ENCODE assay signal across 8 cellular contexts in genomic region chr12:12714276-12715001, GRCh38. TPM values are rescaled to one million over a fixed set of nuclear protein-coding genes. Genes with fewer than 3 reads are reported as not detected.
DNase-seq lines count a peak whose midpoint lies in the region; ATAC-seq lines count a peak whose summit lies in the region.

No MANE protein-coding gene starts in this region.

- peaks cover 30 to 49% (median 42%) of the 10 kb centered on the region in 10 experiments for H3K4me1 ChIP-seq in BLaER1 treated with 17β-estradiol and CSF1 and Interleukin-3, amounts not matched to agents 10 nM and 100 nM
- H3K4me1 ChIP-seq in neuron (ENCODE audit: insufficient read depth, low read length): peaks cover 27% of the 10 kb centered on the region

- DNase-seq in NCI-H128 (lab: John Stamatoyannopoulos, UW; ENCODE audit: unreplicated experiment) (peak; percentile 56), ecto neural progenitor cell (ENCODE audit: low spot score) (no peak)
- peak; percentile 55 for DNase-seq in activated CD4-positive, alpha-beta T cell treated with anti-CD3 and anti-CD28 coated beads, Interleukin-2, amount 50 U/mL, for 1 hour

- peak overlapping the region; percentile 91 to 100 (median 99) for H3K27ac ChIP-seq in BLaER1 treated with 17β-estradiol and CSF1 and Interleukin-3, amounts not matched to agents 10 nM and 100 nM

- H4K20me1 ChIP-seq in BLaER1 treated with 17β-estradiol and CSF1 and Interleukin-3, amounts not matched to agents 10 nM and 100 nM: peaks cover 9 to 21% (median 18%) of the 10 kb centered on the region in 11 experiments; a peak in 13 of 22 replicates

- H3K9ac ChIP-seq in BLaER1 treated with 17β-estradiol and CSF1 and Interleukin-3, amounts not matched to agents 10 nM and 100 nM: peak overlapping the region; percentile 92 to 99 (median 97); a peak in 21 of 22 replicates

- ATAC-seq in GM19324 (IDR thresholded peaks at IDR 0.05; ENCODE audit: low FRiP score, unreplicated experiment) (peak; percentile 25), esophagus mucosa (peak; percentile 5), GM21528 (IDR thresholded peaks at IDR 0.05; ENCODE audit: low FRiP score, unreplicated experiment) (no peak)

- H3K9me3 ChIP-seq in BLaER1 treated with 17β-estradiol and CSF1 and Interleukin-3, amounts not matched to agents 10 nM and 100 nM (replicated peaks in 1 of 11): no peaks in the 10 kb centered on the region
- H3K9me3 ChIP-seq in neuron (ENCODE audit: low read length): no peaks in the 10 kb centered on the region

- peak overlapping the region; percentile 91 to 100 (median 96) for H3K4me2 ChIP-seq in BLaER1 treated with 17β-estradiol and CSF1 and Interleukin-3, amounts not matched to agents 10 nM and 100 nM

- H2AFZ ChIP-seq in neuron (ENCODE audit: low read depth, low read length): peak overlapping the region; percentile 39

- H3K27me3 ChIP-seq in BLaER1 treated with 17β-estradiol and CSF1 and Interleukin-3, amounts not matched to agents 10 nM and 100 nM: no peaks in the 10 kb centered on the region
- no peaks in the 10 kb centered on the region for H3K27me3 ChIP-seq in neuron (ENCODE audit: insufficient read depth, low read length)

- peak overlapping the region; percentile 67 to 99 (median 88) for H3K4me3 ChIP-seq in BLaER1 treated with 17β-estradiol and CSF1 and Interleukin-3, amounts not matched to agents 10 nM and 100 nM
- H3K4me3 ChIP-seq in neuron (ENCODE audit: low read length): peak overlapping the region; percentile 77

- H3K36me3 ChIP-seq in BLaER1 treated with 17β-estradiol and CSF1 and Interleukin-3, amounts not matched to agents 10 nM and 100 nM: peaks cover 7 to 13% (median 11%) of the 10 kb centered on the region in 11 experiments; a peak in 17 of 22 replicates
- peaks cover 13% of the 10 kb centered on the region for H3K36me3 ChIP-seq in neuron (ENCODE audit: insufficient read depth, low read length)

RNA-seq across cellular contexts. Expression of gene CDKN1B, which starts 2.7 kb away (rescaled TPM):
- total RNA-seq in esophagus mucosa: 20.4 TPM

RNA-seq across cellular contexts. Expression of gene GPR19, which starts 18.5 kb away (rescaled TPM):
- total RNA-seq in esophagus mucosa: 0.36 TPM
